Comparison of ENCODE assay signal across 1 cellular context in genomic region chr9:87675466-87675865, GRCh38.
TF ChIP-seq lines count a peak whose summit lies in the region.

No MANE protein-coding gene starts in this region.

TF ChIP-seq in K562, 482 proteins besides CTCF, POLR2A, EP300 and RAD21:
- TF ChIP-seq CREM (IDR thresholded peaks at IDR 0.05; ENCODE audit: low read depth) (no peak), FOXP1 (CRISPR knock-in tag; IDR thresholded peaks at IDR 0.05) (no peak)
